ENCODE assay signal across 3 cellular contexts in the genomic region with DNA sequence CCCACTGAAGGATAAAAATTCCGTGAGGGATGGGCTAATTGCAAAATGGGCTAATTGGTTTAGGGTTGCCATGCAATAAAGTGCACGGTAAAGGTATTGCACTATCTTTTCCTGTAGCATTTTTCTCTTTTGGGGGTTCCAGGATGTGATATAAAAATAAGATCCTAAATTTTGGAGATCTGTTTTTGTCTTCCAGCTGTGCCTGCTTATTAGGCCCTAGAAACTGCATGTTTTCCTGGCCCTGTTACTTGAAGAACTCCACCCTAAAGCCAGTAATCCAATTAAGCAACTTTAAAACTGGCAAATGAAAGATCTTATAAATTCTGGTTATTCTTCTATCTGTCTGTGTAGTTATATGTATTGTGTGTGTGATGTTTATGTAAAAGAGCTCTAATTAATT.
"Had no signal": no experiment of that assay in that cellular context is flagged by ENCODE, and none has a peak within 500 bp of the region (broad histone marks: within the 10 kb centered on the region; RNA-seq: fewer than 3 reads in every experiment).

No MANE protein-coding gene starts in this region.

- DNase-seq: GDM1, GF-D8 had no signal

- H3K4me3 ChIP-seq: GM12878 had no signal

- ATAC-seq: GM12878 had no signal
